In genomic region chr5:127002390-127002789, GRCh38 we compare ENCODE assay signal across 14 cellular contexts. TPM values are rescaled to one million over a fixed set of nuclear protein-coding genes. Genes with fewer than 3 reads are reported as not detected.
DNase-seq lines count a peak whose midpoint lies in the region; ATAC-seq, FAIRE-seq and TF ChIP-seq lines count a peak whose summit lies in the region.
"Had no signal": no experiment of that assay in that cellular context is flagged by ENCODE, and none has a peak within 500 bp of the region (broad histone marks: within the 10 kb centered on the region; RNA-seq: fewer than 3 reads in every experiment).

No MANE protein-coding gene starts in this region.

- H3K36me3 ChIP-seq in adrenal gland (replicated peaks in 1 of 2), result no peaks in the 10 kb centered on the region
- H3K36me3 ChIP-seq in fibroblast of lung (ENCODE audit: control insufficient read depth, insufficient read depth, low read length), result no peaks in the 10 kb centered on the region
- H3K36me3 ChIP-seq in pancreas, result no peaks in the 10 kb centered on the region
- H3K36me3 ChIP-seq: neutrophil had no signal

- H3K27ac ChIP-seq in adrenal gland, result peak overlapping the region in 3 of 5 donors; percentile 29 to 81 (median 72)
- H3K27ac ChIP-seq in fibroblast of lung (ENCODE audit: insufficient read depth, low read length), result peak overlapping the region; percentile 73
- peak overlapping the region in 3 of 4 donors; percentile 5 to 51 (median 29) for H3K27ac ChIP-seq in pancreas
- H3K27ac ChIP-seq: neutrophil had no signal

- H3K27me3 ChIP-seq in adrenal gland (no peaks in the 10 kb centered on the region), fibroblast of lung (ENCODE audit: control insufficient read depth, insufficient read depth, low read length) (no peaks in the 10 kb centered on the region), pancreas (no peaks in the 10 kb centered on the region)
- H3K27me3 ChIP-seq: neutrophil had no signal

- H3K9me3 ChIP-seq in adrenal gland (replicated peaks in 1 of 3) (no peaks in the 10 kb centered on the region), fibroblast of lung (ENCODE audit: control insufficient read depth, insufficient read depth, low read depth, low read length) (no peaks in the 10 kb centered on the region), pancreas (no peaks in the 10 kb centered on the region)
- H3K9me3 ChIP-seq: neutrophil had no signal

- peaks cover 11% of the 10 kb centered on the region for H3K4me1 Mint-ChIP-seq in WTC11

- no peak overlapping the region for H3K4me2 ChIP-seq in fibroblast of lung (ENCODE audit: extremely low read depth, insufficient read depth, low read length)

- H3K36me3 Mint-ChIP-seq in WTC11, result no peaks in the 10 kb centered on the region

- H3K27me3 Mint-ChIP-seq in WTC11 (ENCODE audit: low read depth), result no peaks in the 10 kb centered on the region
- H3K27me3 Mint-ChIP-seq: activated CD8-positive, alpha-beta T cell treated with anti-CD3 and anti-CD28 coated beads for 36 hours; dendritic cell treated with granulocyte-macrophage colony-stimulating factor and Interleukin-4, amounts not matched to agents 40 ng/mL and 50 ng/mL, for 4 days; stimulated activated naive B cell treated with anti-CD40 and anti-IgM and Interleukin-4, amounts not matched to agents 10 μg/mL and 1 μg/mL and 100 μg/mL, for 72 hours had no signal

- 45 to 54% (median 52%) methylated on average over 3 of the region's 3 CpGs for WGBS in adrenal gland, 4 donors
- 40 to 52% methylated on average over 3 of the region's 3 CpGs for WGBS in pancreas, 2 donors

- no peak for TF ChIP-seq CTCF in adrenal gland (IDR thresholded peaks at IDR 0.05)
- TF ChIP-seq CTCF in fibroblast of lung (conservative IDR thresholded peaks at IDR 0.05 in 1 of 2, IDR thresholded peaks at IDR 0.05 in 1 of 2; ENCODE audit: low read depth in 1 of 2, low read length in 2 of 2), result no peak
- TF ChIP-seq CTCF in pancreas (IDR thresholded peaks at IDR 0.05), result no peak
- TF ChIP-seq CTCF in WTC11 (IDR thresholded peaks at IDR 0.05), result no peak

- DNase-seq in GM03348 (ENCODE audit: low spot score), result peak; percentile 22
- no peak for DNase-seq in adrenal gland
- peak; percentile 31 to 59 for DNase-seq in fibroblast of lung (ENCODE audit: low read depth in 2 of 2)
- DNase-seq in pancreas, result no peak
- DNase-seq in WTC11 (ENCODE audit: low spot score), result no peak
- no peak for DNase-seq in RPMI8226
- DNase-seq in NCI-H187 (lab: John Stamatoyannopoulos, UW), result no peak
- no peak for DNase-seq in NCI-H2171 treated with DMSO at 0.1 percent for 48 hours (lab: John Stamatoyannopoulos, UW)
- DNase-seq: activated CD8-positive, alpha-beta T cell treated with anti-CD3 and anti-CD28 coated beads for 36 hours; amygdala; NCI-H1105 treated with DMSO at 0.1 percent for 48 hours; stimulated activated naive B cell treated with anti-CD40 and anti-IgM and Interleukin-4, amounts not matched to agents 10 μg/mL and 1 μg/mL and 100 μg/mL, for 72 hours had no signal

- H3K4me3 ChIP-seq in adrenal gland (no peak overlapping the region), fibroblast of lung (replicated peaks in 1 of 4; ENCODE audit: control extremely low read depth in 1 of 4, insufficient read depth in 1 of 4, low read depth in 3 of 4, low read length in 4 of 4) (no peak overlapping the region), pancreas (no peak overlapping the region)

- CTCF ChIA-PET in WTC11 (lab: Charles Lee), result no interaction called here

- H3K4me1 ChIP-seq in adrenal gland (replicated peaks in 1 of 2) (peaks cover 4 to 18% of the 10 kb centered on the region in 2 donors), fibroblast of lung (ENCODE audit: control insufficient read depth, extremely low read depth, insufficient read depth, low read length) (peaks cover 8% of the 10 kb centered on the region), pancreas (peaks cover 0 to 7% (median 4%) of the 10 kb centered on the region in 3 donors)

- H3K9me3 Mint-ChIP-seq in WTC11, result no peaks in the 10 kb centered on the region
- H3K9me3 Mint-ChIP-seq: activated CD8-positive, alpha-beta T cell treated with anti-CD3 and anti-CD28 coated beads for 36 hours; dendritic cell treated with granulocyte-macrophage colony-stimulating factor and Interleukin-4, amounts not matched to agents 40 ng/mL and 50 ng/mL, for 4 days had no signal

- intact Hi-C loops in adrenal gland (cut with DNase I) (no loop called here), pancreas (cut with DNase I) (no loop called here)

- no peak for TF ChIP-seq POLR2A in adrenal gland (IDR thresholded peaks at IDR 0.05)

- H3K27ac Mint-ChIP-seq in WTC11, result no peak overlapping the region
- H3K27ac Mint-ChIP-seq: activated CD8-positive, alpha-beta T cell treated with anti-CD3 and anti-CD28 coated beads for 36 hours; dendritic cell treated with granulocyte-macrophage colony-stimulating factor and Interleukin-4, amounts not matched to agents 40 ng/mL and 50 ng/mL, for 4 days had no signal

- H3K9ac ChIP-seq in fibroblast of lung (ENCODE audit: insufficient read depth, low read length), result no peak overlapping the region

- H2AFZ ChIP-seq in fibroblast of lung (ENCODE audit: low read length), result no peak overlapping the region

- peak in 1 of 4 donors; percentile 23 for ATAC-seq in pancreas
- no peak for ATAC-seq in WTC11
- ATAC-seq: activated CD8-positive, alpha-beta T cell treated with anti-CD3 and anti-CD28 coated beads for 36 hours; stimulated activated naive B cell treated with anti-CD40 and anti-IgM and Interleukin-4, amounts not matched to agents 10 μg/mL and 1 μg/mL and 100 μg/mL, for 72 hours had no signal

- FAIRE-seq in pancreas (lab: Jason Lieb, UNC), result no peak

- H3K4me3 Mint-ChIP-seq in WTC11, result no peak overlapping the region
- H3K4me3 Mint-ChIP-seq: activated CD8-positive, alpha-beta T cell treated with anti-CD3 and anti-CD28 coated beads for 36 hours; dendritic cell treated with granulocyte-macrophage colony-stimulating factor and Interleukin-4, amounts not matched to agents 40 ng/mL and 50 ng/mL, for 4 days; stimulated activated naive B cell treated with anti-CD40 and anti-IgM and Interleukin-4, amounts not matched to agents 10 μg/mL and 1 μg/mL and 100 μg/mL, for 72 hours had no signal

- H3K79me2 ChIP-seq in fibroblast of lung (ENCODE audit: control insufficient read depth, insufficient read depth, low read length), result peaks cover 5% of the 10 kb centered on the region

- POLR2A ChIA-PET in WTC11 (lab: Charles Lee), result no interaction called here

- no peaks in the 10 kb centered on the region for H4K20me1 ChIP-seq in fibroblast of lung (ENCODE audit: control insufficient read depth, extremely low read depth, insufficient read depth, low read length)

TF ChIP-seq in WTC11, 78 proteins besides CTCF, POLR2A, EP300 and RAD21:
- TF ChIP-seq ZNF232 (CRISPR knock-in tag; IDR thresholded peaks at IDR 0.05), result no peak

RNA-seq across cellular contexts. Expression of gene MARCHF3, which starts 28.0 kb away (rescaled TPM):
- total RNA-seq in adrenal gland (10 to 100 TPM in 6 of 8 donors, 1 to 10 TPM in 2; 8.0 to 48.9 (median 12.2) TPM), fibroblast of lung (8.7 and 11.6 TPM in 2 replicates), pancreas (1 to 10 TPM; 3.3 to 7.5 (median 3.9) TPM), WTC11 (2021) (11.1 to 16.1 TPM (median 13.5 TPM) in 3 replicates)
- polyA plus RNA-seq in adrenal gland (10 to 100 TPM in 1 of 3 donors, 1 to 10 TPM in 2; 3.9 to 25.8 (median 5.2) TPM), fibroblast of lung (8.6 and 15.2 TPM in 2 replicates), pancreas (1 to 10 TPM; 2.8 to 4.9 TPM)
- polyA plus RNA-seq in fibroblast of lung (2012), result 4.8 and 10.6 TPM in 2 replicates
- polyA minus RNA-seq in fibroblast of lung (ENCODE audit: low replicate concordance), result 30.7 and 36.6 TPM in 2 replicates

Comparison
In these comparisons a context has a peak if more than half of its experiments do, and no peak if none do; other contexts are left out.
1. DNase-seq: peak in GM03348 (single experiment) and fibroblast of lung (2 of 2); none in adrenal gland (0 of 7), pancreas (0 of 6), WTC11 (single experiment), RPMI8226 (single experiment), NCI-H187 (0 of 2) and NCI-H2171 treated with DMSO at 0.1 percent for 48 hours (single experiment).
2. Peak in every context shown above with its lines, with median percentiles within 50 percentile points of each other: H3K27ac ChIP-seq.